In genomic region chr2:176553685-176554106, GRCh38 we compare ENCODE assay signal across 8 cellular contexts.
DNase-seq lines count a peak whose midpoint lies in the region; ATAC-seq, FAIRE-seq and TF ChIP-seq lines count a peak whose summit lies in the region.

No MANE protein-coding gene starts in this region.

- TF ChIP-seq POLR2A in right lobe of liver (IDR thresholded peaks at IDR 0.05), result no peak

- no peak for FAIRE-seq in GM19239 (lab: Jason Lieb, UNC)

- ATAC-seq in right lobe of liver, result peak; percentile 94 to 97 (median 95)

- peak; percentile 47 for DNase-seq in ELF-1 (ENCODE audit: low read depth, low spot score)
- DNase-seq in NCI-H1694 (lab: John Stamatoyannopoulos, UW), result peak; percentile 59
- DNase-seq in dermis microvascular lymphatic vessel endothelial cell (ENCODE audit: low read depth in 2 of 2), result peak; percentile 86
- DNase-seq in right lobe of liver, result peak; percentile 77 to 88 (median 85)
- peak; percentile 25 to 35 for DNase-seq in stimulated activated CD4-positive, alpha-beta T cell treated with anti-CD3 and anti-CD28 coated beads, Interleukin-4, amount 100 ng/mL, for 4 hours
- no peak for DNase-seq in amniotic stem cell (lab: John Stamatoyannopoulos, UW)
- DNase-seq in GM19239 (ENCODE audit: insufficient read length, low spot score), result no peak

- H3K27me3 ChIP-seq in right lobe of liver, result no peaks in the 10 kb centered on the region

- H3K4me3 ChIP-seq in WI38 (ENCODE audit: low read depth, low read length) (peak overlapping the region; percentile 54), right lobe of liver (peak overlapping the region; percentile 31 to 48 (median 48))

- intact Hi-C loops in right lobe of liver (cut with DNase I), result loop anchor here (5.0 to 10.0 kb wide), 2 partner anchors 409 to 411 kb away; no protein-coding TSS in a partner anchor

- H3K36me3 ChIP-seq in right lobe of liver, result no peaks in the 10 kb centered on the region

- H3K4me1 ChIP-seq in right lobe of liver, result peaks cover 0 to 10% (median 0%) of the 10 kb centered on the region in 4 donors

- H3K9me3 ChIP-seq in right lobe of liver, result no peaks in the 10 kb centered on the region

- TF ChIP-seq CTCF in WI38 (IDR thresholded peaks at IDR 0.05; ENCODE audit: low read depth, low read length) (no peak), right lobe of liver (IDR thresholded peaks at IDR 0.05) (peak in 3 of 4 donors; percentile 4 to 36 (median 19))

- 0% methylated on average over 16 of the region's 16 CpGs for WGBS in right lobe of liver (ENCODE audit: insufficient coverage, low coverage, low lambda C conversion rate, missing lambda C conversion rate)

- H3K27ac ChIP-seq in right lobe of liver, result peak overlapping the region in 1 of 3 donors; percentile 50

Comparison
In these comparisons a context has a peak if more than half of its experiments do, and no peak if none do; other contexts are left out.
1. DNase-seq: peak in ELF-1 (single experiment), NCI-H1694 (single experiment), dermis microvascular lymphatic vessel endothelial cell (2 of 2), right lobe of liver (3 of 3) and stimulated activated CD4-positive, alpha-beta T cell treated with anti-CD3 and anti-CD28 coated beads, Interleukin-4, amount 100 ng/mL, for 4 hours (2 of 2); none in amniotic stem cell (single experiment) and GM19239 (single experiment).